Comparison of ENCODE assay signal across 10 cellular contexts in the genomic region with DNA sequence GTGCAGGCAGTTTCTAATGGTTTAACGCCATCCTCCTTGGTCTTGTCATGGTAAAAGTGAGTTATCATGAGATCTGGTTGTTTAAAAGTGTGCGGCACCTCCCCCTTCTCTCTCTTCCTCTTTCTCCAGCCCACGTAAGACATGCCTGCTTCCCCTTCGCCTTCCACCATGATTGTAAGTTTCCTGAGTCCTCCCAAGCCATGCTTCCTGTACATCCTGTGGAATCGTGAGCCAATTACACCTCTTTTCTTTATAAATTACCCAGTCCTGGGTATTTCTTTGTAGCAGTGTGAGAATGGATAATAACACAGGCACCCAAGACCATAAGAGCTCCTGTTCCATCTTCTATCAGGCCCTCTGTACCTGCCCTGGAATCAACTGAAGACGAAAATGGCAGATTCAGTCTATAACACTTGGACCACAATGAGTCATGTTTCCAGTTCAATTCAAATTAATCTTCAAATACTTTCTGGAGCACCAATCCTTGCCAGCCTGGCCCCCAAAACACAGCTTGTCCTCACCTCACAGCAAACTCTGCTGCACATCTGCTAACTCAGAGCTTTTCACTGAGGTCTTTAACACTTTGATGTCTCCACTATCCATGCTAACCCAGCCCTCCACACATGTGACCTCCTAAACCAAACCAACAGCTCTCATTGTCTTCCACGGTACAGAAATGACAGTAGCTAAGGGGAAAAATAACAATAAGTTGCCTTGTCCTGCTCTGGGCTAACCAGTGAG.
DNase-seq lines count a peak whose midpoint lies in the region; ATAC-seq lines count a peak whose summit lies in the region.
"Had no signal": no experiment of that assay in that cellular context is flagged by ENCODE, and none has a peak within 500 bp of the region (broad histone marks: within the 10 kb centered on the region; RNA-seq: fewer than 3 reads in every experiment).

No MANE protein-coding gene starts in this region.

- peak overlapping the region; percentile 25 for H3K27ac ChIP-seq in layer of hippocampus (ENCODE audit: low read depth, low read length)
- H3K27ac ChIP-seq: sigmoid colon had no signal

- no peaks in the 10 kb centered on the region for H3K27me3 ChIP-seq in layer of hippocampus (ENCODE audit: control insufficient read depth, insufficient read depth, low read length)
- H3K27me3 ChIP-seq: sigmoid colon had no signal

- ATAC-seq in GM18511 (IDR thresholded peaks at IDR 0.05; ENCODE audit: unreplicated experiment) (peak; percentile 86), GM21528 (IDR thresholded peaks at IDR 0.05; ENCODE audit: low FRiP score, unreplicated experiment) (peak; percentile 68), HG03565 (IDR thresholded peaks at IDR 0.05; ENCODE audit: unreplicated experiment) (peak; percentile 53)
- ATAC-seq: Panc1 had no signal

- DNase-seq in EL: no peak
- no peak for DNase-seq in activated gamma-delta T cell treated with Interleukin-2 at 50 U/mL for 16 hours
- no peak for DNase-seq in T-helper 1 cell
- no peak for DNase-seq in middle frontal gyrus (ENCODE audit: extremely low spot score, low spot score)
- DNase-seq: sigmoid colon had no signal
